Comparison of ENCODE assay signal across 8 cellular contexts in genomic region chr15:79380755-79381499, GRCh38. TPM values are rescaled to one million over a fixed set of nuclear protein-coding genes. Genes with fewer than 3 reads are reported as not detected.
DNase-seq lines count a peak whose midpoint lies in the region; ATAC-seq and TF ChIP-seq lines count a peak whose summit lies in the region.

No MANE protein-coding gene starts in this region.

- H3K36me3 ChIP-seq in SJSA1 (no peaks in the 10 kb centered on the region), upper lobe of left lung (no peaks in the 10 kb centered on the region)

- TF ChIP-seq POLR2A in upper lobe of left lung (IDR thresholded peaks at IDR 0.05), result no peak

- no peaks in the 10 kb centered on the region for H3K4me1 ChIP-seq in SJSA1 (replicated peaks)
- H3K4me1 ChIP-seq in upper lobe of left lung, result no peaks in the 10 kb centered on the region

- H3K9me3 ChIP-seq in SJSA1 (replicated peaks) (no peaks in the 10 kb centered on the region), upper lobe of left lung (no peaks in the 10 kb centered on the region)

- ATAC-seq in GM19395 (IDR thresholded peaks at IDR 0.05; ENCODE audit: unreplicated experiment) (peak; percentile 77), upper lobe of left lung (ENCODE audit: low FRiP score in 2 of 2) (peak; percentile 68 to 91)

- peak; percentile 54 to 77 (median 74) for TF ChIP-seq CTCF in upper lobe of left lung (IDR thresholded peaks at IDR 0.05)

- no peak overlapping the region for H3K27ac ChIP-seq in SJSA1
- H3K27ac ChIP-seq in upper lobe of left lung, result no peak overlapping the region

- 48 to 49% methylated on average over 4 of the region's 4 CpGs for WGBS in upper lobe of left lung, 2 donors

- H3K27me3 ChIP-seq in SJSA1 (replicated peaks), result no peaks in the 10 kb centered on the region
- no peaks in the 10 kb centered on the region for H3K27me3 ChIP-seq in upper lobe of left lung

- H3K4me3 ChIP-seq in SJSA1 (no peak overlapping the region), upper lobe of left lung (no peak overlapping the region)

- DNase-seq in C1 segment of cervical spinal cord (lab: John Stamatoyannopoulos, UW) (peak in 12 of 14 donors; percentile 29 to 75 (median 54)), M059J (ENCODE audit: low read depth) (peak; percentile 56), SJSA1 (ENCODE audit: low read depth in 1 of 2, low spot score in 2 of 2) (peak; percentile 61 to 68), glomerular endothelial cell (ENCODE audit: extremely low read depth, low read depth, low spot score) (peak; percentile 48), pons (ENCODE audit: low spot score) (peak; percentile 87), upper lobe of left lung (peak in 1 of 2 donors; percentile 67)
- peak; percentile 40 to 74 (median 54) for DNase-seq in activated naive CD4-positive, alpha-beta T cell (lab: John Stamatoyannopoulos, UW)

- no peak for TF ChIP-seq EP300 in upper lobe of left lung (IDR thresholded peaks at IDR 0.05)

RNA-seq across cellular contexts. Expression of gene MINAR1, which starts 51.2 kb away (rescaled TPM):
- total RNA-seq in M059J (2014; rRNA removed; shearing (Covaris generic)), result 0.84 and 2.5 TPM in 2 replicates
- total RNA-seq in SJSA1 (2014; rRNA removed; shearing (Covaris generic)), result 0.38 and 0.82 TPM in 2 replicates
- 0.29 and 1.5 TPM in 2 replicates for total RNA-seq in glomerular endothelial cell
- total RNA-seq in upper lobe of left lung, result under 1 TPM in 5 of 6 donors, not detected in 1; 0.15 to 0.67 (median 0.30) TPM
